ENCODE assay signal across 35 cellular contexts in genomic region chr17:21537302-21537701, GRCh38.
"Had no signal": no experiment of that assay in that cellular context is flagged by ENCODE, and none has a peak within 500 bp of the region (broad histone marks: within the 10 kb centered on the region; RNA-seq: fewer than 3 reads in every experiment).

No MANE protein-coding gene starts in this region.

- H3K27ac Mint-ChIP-seq: activated B cell treated with CpG ODN at 0.5 μM for 24 hours; activated CD4-positive, alpha-beta memory T cell treated with anti-CD3 and anti-CD28 coated beads, Interleukin-2, amount 10 ng/mL, durations not matched to agents 7 days and 5 days; activated CD4-positive, alpha-beta T cell treated with anti-CD3 and anti-CD28 coated beads for 36 hours; activated CD4-positive, alpha-beta T cell treated with anti-CD3 and anti-CD28 coated beads, Interleukin-2, amount 10 ng/mL, durations not matched to agents 7 days and 5 days; activated CD8-positive, alpha-beta memory T cell treated with anti-CD3 and anti-CD28 coated beads, Interleukin-2, amount 10 ng/mL, durations not matched to agents 7 days and 5 days; activated CD8-positive, alpha-beta T cell treated with anti-CD3 and anti-CD28 coated beads, Interleukin-2, amount 10 ng/mL, durations not matched to agents 7 days and 5 days; activated naive CD4-positive, alpha-beta T cell treated with anti-CD3 and anti-CD28 coated beads, Interleukin-2, amount 10 ng/mL, durations not matched to agents 7 days and 5 days; activated naive CD4-positive, alpha-beta T cell treated with anti-CD3 and anti-CD28 coated beads, Interleukin-2, amount 50 U/mL, for 24 hours; activated naive CD8-positive, alpha-beta T cell; activated naive CD8-positive, alpha-beta T cell treated with anti-CD3 and anti-CD28 coated beads, Interleukin-2, amount 10 ng/mL, durations not matched to agents 7 days and 5 days; activated naive CD8-positive, alpha-beta T cell treated with anti-CD3 and anti-CD28 coated beads, Interleukin-2, amount 50 U/mL, for 24 hours; activated T-cell treated with anti-CD3 and anti-CD28 coated beads, Interleukin-2, amount 50 U/mL, for 24 hours; activated T-helper 2 cell treated with anti-CD3 and anti-CD28 coated beads, Interferon-gamma antibody, Interleukin-2, Interleukin-4, amounts not matched to agents 10 μg/mL and 5 μg/mL and 100 μg/mL, durations not matched to agents 14 hours and 24 hours and 36 hours; T-helper 1 cell treated with Interleukin-12 subunit alpha and Interleukin-12 subunit beta and Interleukin-4 antibody, amounts not matched to agents 30 μg/mL and 1 μg/mL, for 36 hours; T-helper 2 cell treated with Interferon-gamma antibody and Interleukin-4, amounts not matched to agents 5 μg/mL and 100 μg/mL, for 36 hours had no signal

- H3K27me3 ChIP-seq: adrenal gland, body of pancreas, brain microvascular endothelial cell, breast epithelium had no signal

- ATAC-seq: activated CD4-positive, alpha-beta T cell treated with anti-CD3 and anti-CD28 coated beads for 36 hours; activated CD8-positive, alpha-beta memory T cell treated with anti-CD3 and anti-CD28 coated beads, Interleukin-2, amount 10 ng/mL, durations not matched to agents 7 days and 5 days; activated CD8-positive, alpha-beta T cell treated with anti-CD3 and anti-CD28 coated beads, Interleukin-2, amount 10 ng/mL, durations not matched to agents 7 days and 5 days; activated naive CD8-positive, alpha-beta T cell treated with anti-CD3 and anti-CD28 coated beads, Interleukin-2, amount 50 U/mL, for 24 hours; body of pancreas had no signal

- H3K9me3 ChIP-seq: body of pancreas had no signal

- H3K27ac ChIP-seq: adrenal gland, body of pancreas, brain microvascular endothelial cell, breast epithelium, VCaP had no signal

- DNase-seq: activated B cell treated with CpG ODN at 0.5 μM for 24 hours; activated CD4-positive, alpha-beta memory T cell treated with anti-CD3 and anti-CD28 coated beads, Interleukin-2, amount 10 ng/mL, durations not matched to agents 7 days and 5 days; activated CD4-positive, alpha-beta T cell treated with anti-CD3 and anti-CD28 coated beads for 36 hours; activated CD4-positive, alpha-beta T cell treated with anti-CD3 and anti-CD28 coated beads for 48 hours; activated CD4-positive, alpha-beta T cell treated with anti-CD3 and anti-CD28 coated beads, Interleukin-2, amount 10 ng/mL, durations not matched to agents 7 days and 5 days; activated CD4-positive, alpha-beta T cell treated with anti-CD3 and anti-CD28 coated beads, Interleukin-2, amount 50 U/mL, for 48 hours; activated CD4-positive, CD25-positive, alpha-beta regulatory T cell treated with anti-CD3 and anti-CD28 coated beads, Interleukin-2, amount 50 U/mL, for 72 hours; activated CD8-positive, alpha-beta memory T cell treated with anti-CD3 and anti-CD28 coated beads for 24 hours; activated CD8-positive, alpha-beta memory T cell treated with anti-CD3 and anti-CD28 coated beads, Interleukin-2, amount 10 ng/mL, durations not matched to agents 7 days and 5 days; activated CD8-positive, alpha-beta memory T cell treated with anti-CD3 and anti-CD28 coated beads, Interleukin-2, amount 50 U/mL, for 48 hours; activated CD8-positive, alpha-beta T cell treated with anti-CD3 and anti-CD28 coated beads, Interleukin-2, amount 10 ng/mL, durations not matched to agents 7 days and 5 days; activated effector memory CD4-positive, alpha-beta T cell treated with Interleukin-2 at 50 U/mL for 16 hours; activated gamma-delta T cell; activated naive CD4-positive, alpha-beta T cell treated with anti-CD3 and anti-CD28 coated beads, Interleukin-2, amount 10 ng/mL, durations not matched to agents 7 days and 5 days; activated naive CD4-positive, alpha-beta T cell treated with Interleukin-2 at 50 U/mL for 16 hours; activated naive CD8-positive, alpha-beta T cell treated with anti-CD3 and anti-CD28 coated beads, Interleukin-2, amount 10 ng/mL, durations not matched to agents 7 days and 5 days; activated naive CD8-positive, alpha-beta T cell treated with anti-CD3 and anti-CD28 coated beads, Interleukin-2, amount 50 U/mL, for 24 hours; activated T-cell treated with anti-CD3 and anti-CD28 coated beads, Interleukin-2, amount 50 U/mL, for 24 hours; activated T-cell treated with anti-CD3 and anti-CD28 coated beads, Interleukin-2, amount 50 U/mL, for 48 hours; adrenal gland; amniotic stem cell; aorta; body of pancreas; brain microvascular endothelial cell; central memory CD4-positive, alpha-beta T cell; T-helper 1 cell; T-helper 2 cell; T-helper 9 cell had no signal

- H3K4me3 ChIP-seq: adrenal gland, body of pancreas, breast epithelium had no signal

- H3K36me3 ChIP-seq: breast epithelium had no signal

- H3K4me3 Mint-ChIP-seq: activated B cell treated with CpG ODN at 0.5 μM for 24 hours; activated CD4-positive, alpha-beta memory T cell treated with anti-CD3 and anti-CD28 coated beads, Interleukin-2, amount 10 ng/mL, durations not matched to agents 7 days and 5 days; activated CD4-positive, alpha-beta T cell treated with anti-CD3 and anti-CD28 coated beads for 36 hours; activated CD4-positive, alpha-beta T cell treated with anti-CD3 and anti-CD28 coated beads, Interleukin-2, amount 10 ng/mL, durations not matched to agents 7 days and 5 days; activated CD8-positive, alpha-beta memory T cell treated with anti-CD3 and anti-CD28 coated beads, Interleukin-2, amount 10 ng/mL, durations not matched to agents 7 days and 5 days; activated CD8-positive, alpha-beta T cell treated with anti-CD3 and anti-CD28 coated beads, Interleukin-2, amount 10 ng/mL, durations not matched to agents 7 days and 5 days; activated naive CD4-positive, alpha-beta T cell treated with anti-CD3 and anti-CD28 coated beads, Interleukin-2, amount 10 ng/mL, durations not matched to agents 7 days and 5 days; activated naive CD4-positive, alpha-beta T cell treated with anti-CD3 and anti-CD28 coated beads, Interleukin-2, amount 50 U/mL, for 24 hours; activated naive CD8-positive, alpha-beta T cell; activated naive CD8-positive, alpha-beta T cell treated with anti-CD3 and anti-CD28 coated beads, Interleukin-2, amount 10 ng/mL, durations not matched to agents 7 days and 5 days; activated naive CD8-positive, alpha-beta T cell treated with anti-CD3 and anti-CD28 coated beads, Interleukin-2, amount 50 U/mL, for 24 hours; activated T-cell treated with anti-CD3 and anti-CD28 coated beads, Interleukin-2, amount 50 U/mL, for 24 hours; T-helper 1 cell treated with Interleukin-12 subunit alpha and Interleukin-12 subunit beta and Interleukin-4 antibody, amounts not matched to agents 30 μg/mL and 1 μg/mL, for 36 hours; T-helper 2 cell treated with Interferon-gamma antibody and Interleukin-4, amounts not matched to agents 5 μg/mL and 100 μg/mL, for 36 hours had no signal

- H3K4me1 ChIP-seq: adrenal gland, body of pancreas, breast epithelium had no signal

- H3K4me1 Mint-ChIP-seq: activated B cell treated with CpG ODN at 0.5 μM for 24 hours had no signal

- H3K27me3 Mint-ChIP-seq: activated B cell treated with CpG ODN at 0.5 μM for 24 hours; activated CD4-positive, alpha-beta memory T cell treated with anti-CD3 and anti-CD28 coated beads, Interleukin-2, amount 10 ng/mL, durations not matched to agents 7 days and 5 days; activated CD4-positive, alpha-beta T cell treated with anti-CD3 and anti-CD28 coated beads for 36 hours; activated CD4-positive, alpha-beta T cell treated with anti-CD3 and anti-CD28 coated beads, Interleukin-2, amount 10 ng/mL, durations not matched to agents 7 days and 5 days; activated CD8-positive, alpha-beta memory T cell treated with anti-CD3 and anti-CD28 coated beads, Interleukin-2, amount 10 ng/mL, durations not matched to agents 7 days and 5 days; activated naive CD4-positive, alpha-beta T cell treated with anti-CD3 and anti-CD28 coated beads, Interleukin-2, amount 10 ng/mL, durations not matched to agents 7 days and 5 days; activated naive CD4-positive, alpha-beta T cell treated with anti-CD3 and anti-CD28 coated beads, Interleukin-2, amount 50 U/mL, for 24 hours; activated naive CD8-positive, alpha-beta T cell; activated naive CD8-positive, alpha-beta T cell treated with anti-CD3 and anti-CD28 coated beads, Interleukin-2, amount 10 ng/mL, durations not matched to agents 7 days and 5 days; activated naive CD8-positive, alpha-beta T cell treated with anti-CD3 and anti-CD28 coated beads, Interleukin-2, amount 50 U/mL, for 24 hours; activated T-cell treated with anti-CD3 and anti-CD28 coated beads, Interleukin-2, amount 50 U/mL, for 24 hours had no signal
